18 cellular contexts compared by ENCODE assay signal in the genomic region with DNA sequence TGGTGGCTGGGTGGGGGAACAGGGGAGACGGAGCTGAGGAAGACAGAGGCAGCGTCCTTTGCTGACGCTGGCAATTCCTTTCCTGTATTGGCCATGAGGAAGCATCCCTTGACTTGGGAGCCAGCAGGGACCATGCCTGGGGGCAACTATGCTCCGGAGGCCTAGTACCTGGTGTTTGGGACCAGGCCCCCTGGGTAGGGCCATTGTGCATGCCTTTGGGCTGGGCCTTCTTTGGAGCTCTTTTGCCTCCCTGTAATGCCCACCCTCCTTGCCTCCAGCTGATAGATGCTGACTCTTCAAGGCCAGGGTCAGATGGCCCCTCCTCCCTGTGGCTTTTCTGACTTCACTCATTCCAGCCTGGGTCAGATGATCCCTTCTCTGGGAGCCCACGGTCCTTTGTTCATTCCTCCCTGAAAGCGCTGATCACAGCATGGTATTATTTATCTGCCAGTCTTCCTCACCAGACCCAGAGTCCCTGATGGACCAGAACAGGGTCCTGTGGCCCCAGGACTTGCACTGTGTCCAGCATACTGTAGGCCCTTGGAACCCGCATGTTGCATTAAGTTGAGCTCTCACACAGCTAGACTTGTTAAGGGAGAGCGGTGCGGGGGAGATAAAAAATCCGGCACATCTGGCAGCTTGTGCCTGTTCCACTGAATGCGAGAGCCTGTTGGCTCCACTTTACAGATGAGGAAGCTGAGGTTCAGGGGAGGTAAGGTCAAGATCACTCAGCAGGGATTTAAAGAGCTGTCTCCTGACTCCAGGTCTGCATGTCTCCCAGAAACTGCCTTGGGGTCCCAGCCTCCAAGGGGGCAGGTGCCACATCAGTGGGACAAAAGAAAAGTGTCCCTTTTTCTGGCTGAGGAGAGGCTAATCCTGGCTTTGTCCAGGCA. TPM values are rescaled to one million over a fixed set of nuclear protein-coding genes. Genes with fewer than 3 reads are reported as not detected.
DNase-seq lines count a peak whose midpoint lies in the region; ATAC-seq, FAIRE-seq and TF ChIP-seq lines count a peak whose summit lies in the region.
"Had no signal": no experiment of that assay in that cellular context is flagged by ENCODE, and none has a peak within 500 bp of the region (broad histone marks: within the 10 kb centered on the region; RNA-seq: fewer than 3 reads in every experiment).

No MANE protein-coding gene starts in this region.

- POLR2A ChIA-PET in K562 (lab: Yijun Ruan, JAX): interaction anchor here (1.1 to 1.9 kb wide), 6 partner anchors 10 to 31 kb away, joined by 3 to 7 read pairs (median 3); no protein-coding TSS in a partner anchor
- POLR2A ChIA-PET in naive thymus-derived CD4-positive, alpha-beta T cell (lab: Charles Lee): interaction anchor here (0.6 to 3.5 kb wide), 5 partner anchors 18 to 1179 kb away, joined by 3 to 14 read pairs (median 12); a partner anchor contains a TSS

- H3K9me1 ChIP-seq in K562 (ENCODE audit: control insufficient read depth, insufficient read depth, low read length): no peaks in the 10 kb centered on the region

- no peaks in the 10 kb centered on the region for H3K9me2 ChIP-seq in GM23338 (ENCODE audit: insufficient read depth)

- H3K4me1 Mint-ChIP-seq in GM23338: peaks cover 72% of the 10 kb centered on the region
- peaks cover 59 to 91% (median 77%) of the 10 kb centered on the region in 7 donors for H3K4me1 Mint-ChIP-seq in naive thymus-derived CD4-positive, alpha-beta T cell

- no peaks in the 10 kb centered on the region for H3K27me3 ChIP-seq in BLaER1
- H3K27me3 ChIP-seq in GM23338 (ENCODE audit: insufficient read depth): no peaks in the 10 kb centered on the region
- no peaks in the 10 kb centered on the region for H3K27me3 ChIP-seq in K562 (ENCODE audit: control insufficient read depth in 2 of 2, insufficient read depth in 2 of 2, low read length in 2 of 2)
- H3K27me3 ChIP-seq in naive thymus-derived CD4-positive, alpha-beta T cell (ENCODE audit: control insufficient read depth in 2 of 2, insufficient read depth in 2 of 2, low read length in 2 of 2): no peaks in the 10 kb centered on the region
- H3K27me3 ChIP-seq: heart left ventricle had no signal

- in situ Hi-C loops in K562 (cut with MboI): no loop called here

- H3K9me3 Mint-ChIP-seq in GM23338: no peaks in the 10 kb centered on the region
- H3K9me3 Mint-ChIP-seq in naive thymus-derived CD4-positive, alpha-beta T cell: no peaks in the 10 kb centered on the region
- H3K9me3 Mint-ChIP-seq: activated CD4-positive, alpha-beta memory T cell treated with anti-CD3 and anti-CD28 coated beads for 36 hours had no signal

- WGBS in K562 (ENCODE audit: insufficient coverage, low coverage, missing lambda C conversion rate): 77% methylated on average over 11 of the region's 11 CpGs

- intact Hi-C loops in K562 (cut with micrococcal nuclease): no loop called here
- intact Hi-C loops in naive thymus-derived CD4-positive, alpha-beta T cell (cut with micrococcal nuclease): loop anchor here (2.0 to 5.0 kb wide), 7 partner anchors 15 to 342 kb away; a partner anchor contains a TSS

- peaks cover 70% of the 10 kb centered on the region for H4K20me1 ChIP-seq in BLaER1
- peaks cover 22% of the 10 kb centered on the region for H4K20me1 ChIP-seq in GM23338 (replicated peaks; ENCODE audit: insufficient read depth)
- H4K20me1 ChIP-seq in K562 (replicated peaks; ENCODE audit: control insufficient read depth, insufficient read depth, low read length): peaks cover 26% of the 10 kb centered on the region

- no peak for TF ChIP-seq EP300 in K562 (IDR thresholded peaks at IDR 0.05; ENCODE audit: low read length)

- H3K4me2 ChIP-seq in BLaER1 (peak overlapping the region; percentile 42), GM23338 (peak overlapping the region; percentile 20; the same call in 1 of the 2 replicates), K562 (ENCODE audit: insufficient read depth, low read length) (no peak overlapping the region; the same call in 1 of the 2 replicates)

- H3K4me3 ChIP-seq in BLaER1: no peak overlapping the region
- no peak overlapping the region for H3K4me3 ChIP-seq in GM23338
- H3K4me3 ChIP-seq in K562: no peak overlapping the region
- no peak overlapping the region for H3K4me3 ChIP-seq in naive thymus-derived CD4-positive, alpha-beta T cell (ENCODE audit: low read length)
- H3K4me3 ChIP-seq: heart left ventricle had no signal

- H3K4me1 ChIP-seq in BLaER1: peaks cover 85% of the 10 kb centered on the region
- H3K4me1 ChIP-seq in GM23338 (ENCODE audit: insufficient read depth): peaks cover 56% of the 10 kb centered on the region
- peaks cover 69 to 72% of the 10 kb centered on the region in 2 experiments for H3K4me1 ChIP-seq in K562 (replicated peaks in 1 of 2; ENCODE audit: control insufficient read depth in 2 of 2, insufficient read depth in 2 of 2, low read length in 2 of 2)
- peaks cover 46 to 61% of the 10 kb centered on the region in 2 donors for H3K4me1 ChIP-seq in naive thymus-derived CD4-positive, alpha-beta T cell (ENCODE audit: control insufficient read depth in 2 of 2, insufficient read depth in 2 of 2, low read length in 2 of 2)

- peak overlapping the region; percentile 15; the same call in 1 of the 3 replicates for H3K4me3 Mint-ChIP-seq in GM23338
- H3K4me3 Mint-ChIP-seq in naive thymus-derived CD4-positive, alpha-beta T cell: peak overlapping the region in 9 of 10 donors; percentile 24 to 98 (median 69)
- H3K4me3 Mint-ChIP-seq: activated CD4-positive, alpha-beta memory T cell treated with anti-CD3 and anti-CD28 coated beads for 36 hours had no signal

- CTCF ChIA-PET in K562 (lab: Yijun Ruan, JAX; ENCODE audit: low intra/inter-chr PET ratio): no interaction called here
- CTCF ChIA-PET in naive thymus-derived CD4-positive, alpha-beta T cell (lab: Charles Lee): interaction anchor here (0.9 to 10.7 kb wide), 5 partner anchors 11 to 48 kb away, joined by 3 to 104 read pairs (median 5); a partner anchor contains a TSS

- H2AFZ ChIP-seq in GM23338 (no peak overlapping the region), K562 (ENCODE audit: low read depth, low read length) (no peak overlapping the region)

- DNase-seq in GM23338 (ENCODE audit: low spot score) (no peak), K562 (ENCODE audit: extremely low read depth in 1 of 4, low spot score in 3 of 4) (no peak), T1000 (lab: John Stamatoyannopoulos, UW) (no peak), LoVo (ENCODE audit: low spot score) (no peak), OCI-M1 (lab: John Stamatoyannopoulos, UW) (no peak)
- no peak for DNase-seq in naive thymus-derived CD4-positive, alpha-beta T cell
- DNase-seq: activated CD4-positive, alpha-beta memory T cell treated with anti-CD3 and anti-CD28 coated beads for 36 hours; activated naive CD4-positive, alpha-beta T cell; heart left ventricle; NCI-H1105 treated with DMSO at 0.1 percent for 48 hours; NK-92 treated with Interleukin-12 subunit alpha and Interleukin-12 subunit beta, amount 100 ng/mL, for 24 hours; SHP77 treated with DMSO at 0.1 percent for 48 hours had no signal

- H3K27ac ChIP-seq in BLaER1 (no peak overlapping the region), GM23338 (ENCODE audit: low read depth) (no peak overlapping the region), K562 (ENCODE audit: extremely low read depth, low read depth, low read length) (no peak overlapping the region)
- H3K27ac ChIP-seq in naive thymus-derived CD4-positive, alpha-beta T cell (ENCODE audit: low read depth, low read length): no peak overlapping the region

- H3K79me2 ChIP-seq in GM23338 (replicated peaks; ENCODE audit: insufficient read depth) (peaks cover 62% of the 10 kb centered on the region), K562 (ENCODE audit: control insufficient read depth, insufficient read depth, low read length) (peaks cover 76% of the 10 kb centered on the region)

- peaks cover 28% of the 10 kb centered on the region; the same call in 1 of the 2 replicates for H3F3A ChIP-seq in GM23338 (replicated peaks; ENCODE audit: low read depth)

- no peaks in the 10 kb centered on the region; the same call in 2 of the 3 replicates for H3K36me3 Mint-ChIP-seq in GM23338 (ENCODE audit: low read depth)
- H3K36me3 Mint-ChIP-seq in naive thymus-derived CD4-positive, alpha-beta T cell: peaks cover 0 to 7% (median 0%) of the 10 kb centered on the region in 5 donors

- ATAC-seq in GM23338: peak; percentile 5; the same call in 1 of the 3 replicates
- ATAC-seq in K562: no peak
- ATAC-seq in naive thymus-derived CD4-positive, alpha-beta T cell: no peak
- ATAC-seq in HG03457 (IDR thresholded peaks at IDR 0.05; ENCODE audit: unreplicated experiment): no peak
- ATAC-seq: heart left ventricle had no signal

- peak overlapping the region; percentile 68 for H3K27ac Mint-ChIP-seq in GM23338
- peak overlapping the region in 6 of 9 donors; percentile 23 to 78 (median 50) for H3K27ac Mint-ChIP-seq in naive thymus-derived CD4-positive, alpha-beta T cell
- H3K27ac Mint-ChIP-seq: activated CD4-positive, alpha-beta memory T cell treated with anti-CD3 and anti-CD28 coated beads for 36 hours had no signal

- no peak for TF ChIP-seq RAD21 in K562 (CRISPR knock-in tag; conservative IDR thresholded peaks at IDR 0.05 in 1 of 2, IDR thresholded peaks at IDR 0.05 in 1 of 2)

- H3K27me3 Mint-ChIP-seq in GM23338 (ENCODE audit: insufficient read depth, low read depth, poor library complexity): peaks cover 16% of the 10 kb centered on the region
- no peaks in the 10 kb centered on the region for H3K27me3 Mint-ChIP-seq in naive thymus-derived CD4-positive, alpha-beta T cell
- H3K27me3 Mint-ChIP-seq: activated CD4-positive, alpha-beta memory T cell treated with anti-CD3 and anti-CD28 coated beads for 36 hours had no signal

- no peak for TF ChIP-seq POLR2A in K562 (conservative IDR thresholded peaks at IDR 0.05)

- TF ChIP-seq CTCF in GM23338 (conservative IDR thresholded peaks at IDR 0.05; ENCODE audit: low read depth in 2 of 2): no peak
- TF ChIP-seq CTCF in K562 (IDR thresholded peaks at IDR 0.05 in 2 of 3, conservative IDR thresholded peaks at IDR 0.05 in 1 of 3; ENCODE audit: insufficient read depth in 2 of 3, low read depth in 1 of 3, low read length in 3 of 3): no peak

- BruUV-seq in K562 (replicated peaks; lab: Mats Ljungman, UMichigan): no TSS peak

- H3K9me3 ChIP-seq in BLaER1 (no peaks in the 10 kb centered on the region), K562 (replicated peaks; ENCODE audit: control insufficient read depth, insufficient read depth, low read depth, low read length) (no peaks in the 10 kb centered on the region)
- H3K9me3 ChIP-seq in naive thymus-derived CD4-positive, alpha-beta T cell (ENCODE audit: control insufficient read depth in 2 of 3, low read length in 3 of 3): no peaks in the 10 kb centered on the region
- H3K9me3 ChIP-seq: heart left ventricle had no signal

- FAIRE-seq in K562 (lab: Jason Lieb, UNC): peak; percentile 11

- H3K9ac ChIP-seq in BLaER1 (no peak overlapping the region), K562 (ENCODE audit: insufficient read depth in 1 of 2, low read depth in 2 of 2, low read length in 2 of 2) (peak overlapping the region in 1 of 2 experiments; percentile 66; a peak in 2 of 4 replicates)

- H3K36me3 ChIP-seq in BLaER1 (peaks cover 23% of the 10 kb centered on the region), GM23338 (ENCODE audit: insufficient read depth) (no peaks in the 10 kb centered on the region), K562 (ENCODE audit: control insufficient read depth, insufficient read depth, low read length) (peaks cover 11% of the 10 kb centered on the region; the same call in 2 of the 3 replicates)
- peaks cover 0 to 8% (median 0%) of the 10 kb centered on the region in 3 experiments for H3K36me3 ChIP-seq in naive thymus-derived CD4-positive, alpha-beta T cell (ENCODE audit: control insufficient read depth in 2 of 3, insufficient read depth in 3 of 3, low read length in 3 of 3)
- H3K36me3 ChIP-seq: heart left ventricle had no signal

RNA-seq across cellular contexts. Expression of a gene that starts 2.9 kb away (rescaled TPM):
- 39.7 and 53.3 TPM in 2 replicates for total RNA-seq in GM23338 (2014; rRNA removed; shearing (Covaris generic))
- polyA plus RNA-seq in GM23338 (2016; fragmentation: Nextera tagmentation; extraction: Ambion mirVana) (26.4 and 31.5 TPM in 2 replicates), K562 (2011; rRNA removed) (64.4 and 64.9 TPM in 2 replicates), K562 (2014; fragmentation: Illumina TruSeq; extraction: Trizol) (51.1 and 62.4 TPM in 2 replicates), K562 (2014; fragmentation: Nextera tagmentation; extraction: Ambion mirVana) (1 to 10 TPM in 1 of 2 experiments, under 1 TPM in 1; 0.63 to 1.9 TPM), K562 (2014; rRNA removed) (79.9 and 87.0 TPM in 2 replicates)
- 89.9 and 212 TPM in 2 replicates for total RNA-seq in K562 (2011; cell fraction: chromatin; rRNA removed; ENCODE audit: low replicate concordance)
- 162 and 190 TPM in 2 replicates for total RNA-seq in K562 (2011; cell fraction: nucleolus; rRNA removed)
- 132 TPM in 2 replicates for total RNA-seq in K562 (2011; cell fraction: nucleoplasm; rRNA removed)
- total RNA-seq in K562 (2014; rRNA removed) (41.1 and 46.0 TPM in 2 replicates), K562 (2014; rRNA removed; fragmentation: Illumina TruSeq; extraction: Trizol) (18.6 and 22.0 TPM in 2 replicates), K562 (2015; rRNA removed; fragmentation: Illumina TruSeq; extraction: Trizol) (31.6 and 32.1 TPM in 2 replicates), K562 (2021) (60.2 and 69.3 TPM in 2 replicates)
- 45.8 and 114 TPM in 2 replicates for polyA plus RNA-seq in K562 (2011; cell fraction: cytosol; rRNA removed)
- polyA plus RNA-seq in K562 (2011; cell fraction: nucleus; rRNA removed): 254 and 418 TPM in 2 replicates
- polyA plus RNA-seq in K562 (2012): 58.5 and 83.7 TPM in 2 replicates
- 27.4 and 54.1 TPM in 2 replicates for polyA minus RNA-seq in K562 (2011; rRNA and poly(A)+ RNA removed)
- polyA minus RNA-seq in K562 (2011; cell fraction: cytosol; rRNA and poly(A)+ RNA removed): 25.1 and 39.6 TPM in 2 replicates
- polyA minus RNA-seq in K562 (2011; cell fraction: nucleus; rRNA and poly(A)+ RNA removed): 62.2 and 85.6 TPM in 2 replicates
- 100 to 1,000 TPM in 2 of 5 experiments, 10 to 100 TPM in 3; 69.8 to 143 (median 99.3) TPM for total RNA-seq in naive thymus-derived CD4-positive, alpha-beta T cell
- polyA plus RNA-seq in naive thymus-derived CD4-positive, alpha-beta T cell: 10 to 100 TPM; 46.7 to 56.9 TPM

RNA-seq across cellular contexts. Expression of a gene that starts 13.1 kb away (rescaled TPM):
- 1.5 and 3.4 TPM in 2 replicates for total RNA-seq in GM23338 (2014; rRNA removed; shearing (Covaris generic))
- polyA plus RNA-seq in GM23338 (2016; fragmentation: Nextera tagmentation; extraction: Ambion mirVana) (3.7 and 5.4 TPM in 2 replicates), K562 (2011; rRNA removed) (0.10 TPM in 1 of 2 replicates, not detected in the other), K562 (2014; fragmentation: Illumina TruSeq; extraction: Trizol) (0.10 TPM in 1 of 2 replicates, not detected in the other), K562 (2014; fragmentation: Nextera tagmentation; extraction: Ambion mirVana) (under 1 TPM in 1 of 2 experiments, not detected in 1; 0.07 TPM), K562 (2014; rRNA removed) (not detected in 2 replicates)
- total RNA-seq in K562 (2011; cell fraction: chromatin; rRNA removed; ENCODE audit: low replicate concordance): not detected in 2 replicates
- not detected in 2 replicates for total RNA-seq in K562 (2011; cell fraction: nucleolus; rRNA removed)
- not detected in 2 replicates for total RNA-seq in K562 (2011; cell fraction: nucleoplasm; rRNA removed)
- total RNA-seq in K562 (2014; rRNA removed) (not detected in 2 replicates), K562 (2014; rRNA removed; fragmentation: Illumina TruSeq; extraction: Trizol) (0.07 TPM in 1 of 2 replicates, not detected in the other), K562 (2015; rRNA removed; fragmentation: Illumina TruSeq; extraction: Trizol) (not detected in 2 replicates), K562 (2021) (0.18 TPM in 1 of 2 replicates, not detected in the other)
- polyA plus RNA-seq in K562 (2011; cell fraction: cytosol; rRNA removed): 0.15 TPM in 1 of 2 replicates, not detected in the other
- 0.07 TPM in 1 of 2 replicates, not detected in the other for polyA plus RNA-seq in K562 (2011; cell fraction: nucleus; rRNA removed)
- 0.06 and 0.14 TPM in 2 replicates for polyA plus RNA-seq in K562 (2012)
- not detected in 2 replicates for polyA minus RNA-seq in K562 (2011; rRNA and poly(A)+ RNA removed)
- not detected in 2 replicates for polyA minus RNA-seq in K562 (2011; cell fraction: cytosol; rRNA and poly(A)+ RNA removed)
- not detected in 2 replicates for polyA minus RNA-seq in K562 (2011; cell fraction: nucleus; rRNA and poly(A)+ RNA removed)
- total RNA-seq in naive thymus-derived CD4-positive, alpha-beta T cell: not detected
- polyA plus RNA-seq in naive thymus-derived CD4-positive, alpha-beta T cell: not detected
- total RNA-seq: activated CD4-positive, alpha-beta memory T cell treated with anti-CD3 and anti-CD28 coated beads for 36 hours; Daoy; epithelial cell of proximal tubule had no signal

RNA-seq across cellular contexts. Expression of a gene that starts 25.3 kb away (rescaled TPM):
- total RNA-seq in GM23338 (2014; rRNA removed; shearing (Covaris generic)): 0.74 and 2.1 TPM in 2 replicates
- 0.61 and 0.80 TPM in 2 replicates for polyA plus RNA-seq in GM23338 (2016; fragmentation: Nextera tagmentation; extraction: Ambion mirVana)
- total RNA-seq in K562 (2011; cell fraction: chromatin; rRNA removed; ENCODE audit: low replicate concordance): 3.6 and 11.8 TPM in 2 replicates
- total RNA-seq in K562 (2011; cell fraction: nucleolus; rRNA removed): 6.8 and 7.2 TPM in 2 replicates
- total RNA-seq in K562 (2011; cell fraction: nucleoplasm; rRNA removed): 5.1 and 6.0 TPM in 2 replicates
- 0.82 and 1.2 TPM in 2 replicates for total RNA-seq in K562 (2014; rRNA removed)
- 0.29 and 0.33 TPM in 2 replicates for total RNA-seq in K562 (2014; rRNA removed; fragmentation: Illumina TruSeq; extraction: Trizol)
- 0.98 and 1.4 TPM in 2 replicates for total RNA-seq in K562 (2015; rRNA removed; fragmentation: Illumina TruSeq; extraction: Trizol)
- 1.1 and 1.4 TPM in 2 replicates for total RNA-seq in K562 (2021)
- 0.58 and 0.67 TPM in 2 replicates for polyA plus RNA-seq in K562 (2011; rRNA removed)
- 0.34 and 0.92 TPM in 2 replicates for polyA plus RNA-seq in K562 (2011; cell fraction: cytosol; rRNA removed)
- polyA plus RNA-seq in K562 (2011; cell fraction: nucleus; rRNA removed): 3.7 and 7.7 TPM in 2 replicates
- polyA plus RNA-seq in K562 (2012): 1.4 and 3.2 TPM in 2 replicates
- polyA plus RNA-seq in K562 (2014; fragmentation: Illumina TruSeq; extraction: Trizol): 0.65 and 0.73 TPM in 2 replicates
- not detected for polyA plus RNA-seq in K562 (2014; fragmentation: Nextera tagmentation; extraction: Ambion mirVana)
- 0.86 and 1.4 TPM in 2 replicates for polyA plus RNA-seq in K562 (2014; rRNA removed)
- 0.33 and 0.53 TPM in 2 replicates for polyA minus RNA-seq in K562 (2011; rRNA and poly(A)+ RNA removed)
- polyA minus RNA-seq in K562 (2011; cell fraction: cytosol; rRNA and poly(A)+ RNA removed): not detected in 2 replicates
- polyA minus RNA-seq in K562 (2011; cell fraction: nucleus; rRNA and poly(A)+ RNA removed): 1.6 and 2.2 TPM in 2 replicates
- total RNA-seq in naive thymus-derived CD4-positive, alpha-beta T cell: 10 to 100 TPM in 1 of 5 experiments, 1 to 10 TPM in 4; 1.7 to 10.5 (median 4.6) TPM
- polyA plus RNA-seq in naive thymus-derived CD4-positive, alpha-beta T cell: under 1 TPM in 1 of 2 donors, not detected in 1; 0.12 TPM
- total RNA-seq: Daoy, epithelial cell of proximal tubule had no signal

RNA-seq across cellular contexts. Expression of a gene that starts 28.4 kb away (rescaled TPM):
- 1.9 and 2.3 TPM in 2 replicates for total RNA-seq in GM23338 (2014; rRNA removed; shearing (Covaris generic))
- 2.5 and 4.4 TPM in 2 replicates for polyA plus RNA-seq in GM23338 (2016; fragmentation: Nextera tagmentation; extraction: Ambion mirVana)
- 0.81 and 8.9 TPM in 2 replicates for total RNA-seq in K562 (2011; cell fraction: chromatin; rRNA removed; ENCODE audit: low replicate concordance)
- total RNA-seq in K562 (2011; cell fraction: nucleolus; rRNA removed): 7.3 and 7.9 TPM in 2 replicates
- total RNA-seq in K562 (2011; cell fraction: nucleoplasm; rRNA removed): 6.0 and 8.4 TPM in 2 replicates
- 15.8 and 18.1 TPM in 2 replicates for total RNA-seq in K562 (2014; rRNA removed)
- 2.0 and 3.0 TPM in 2 replicates for total RNA-seq in K562 (2014; rRNA removed; fragmentation: Illumina TruSeq; extraction: Trizol)
- total RNA-seq in K562 (2015; rRNA removed; fragmentation: Illumina TruSeq; extraction: Trizol): 9.0 and 9.6 TPM in 2 replicates
- 17.2 and 17.4 TPM in 2 replicates for total RNA-seq in K562 (2021)
- 3.3 and 5.8 TPM in 2 replicates for polyA plus RNA-seq in K562 (2011; rRNA removed)
- 3.3 and 24.0 TPM in 2 replicates for polyA plus RNA-seq in K562 (2011; cell fraction: cytosol; rRNA removed)
- 8.7 and 33.8 TPM in 2 replicates for polyA plus RNA-seq in K562 (2011; cell fraction: nucleus; rRNA removed)
- polyA plus RNA-seq in K562 (2012): 23.3 and 34.1 TPM in 2 replicates
- 3.1 and 9.3 TPM in 2 replicates for polyA plus RNA-seq in K562 (2014; fragmentation: Illumina TruSeq; extraction: Trizol)
- polyA plus RNA-seq in K562 (2014; fragmentation: Nextera tagmentation; extraction: Ambion mirVana): 1 to 10 TPM in 1 of 2 experiments, under 1 TPM in 1; 0.55 to 1.5 TPM
- 17.8 and 20.0 TPM in 2 replicates for polyA plus RNA-seq in K562 (2014; rRNA removed)
- 0.21 and 1.8 TPM in 2 replicates for polyA minus RNA-seq in K562 (2011; rRNA and poly(A)+ RNA removed)
- 1.5 and 6.7 TPM in 2 replicates for polyA minus RNA-seq in K562 (2011; cell fraction: cytosol; rRNA and poly(A)+ RNA removed)
- polyA minus RNA-seq in K562 (2011; cell fraction: nucleus; rRNA and poly(A)+ RNA removed): 1.00 and 1.8 TPM in 2 replicates
- total RNA-seq in naive thymus-derived CD4-positive, alpha-beta T cell: under 1 TPM in 4 of 5 experiments, not detected in 1; 0.42 to 0.89 (median 0.50) TPM
- under 1 TPM; 0.36 to 0.48 TPM for polyA plus RNA-seq in naive thymus-derived CD4-positive, alpha-beta T cell
- total RNA-seq: activated CD4-positive, alpha-beta memory T cell treated with anti-CD3 and anti-CD28 coated beads for 36 hours; Daoy; epithelial cell of proximal tubule had no signal

RNA-seq across cellular contexts. Expression of a gene that starts 32.1 kb away (rescaled TPM):
- not detected in 2 replicates for total RNA-seq in GM23338 (2014; rRNA removed; shearing (Covaris generic))
- polyA plus RNA-seq in GM23338 (2016; fragmentation: Nextera tagmentation; extraction: Ambion mirVana): not detected in 2 replicates
- not detected in 2 replicates for total RNA-seq in K562 (2011; cell fraction: chromatin; rRNA removed; ENCODE audit: low replicate concordance)
- not detected in 2 replicates for total RNA-seq in K562 (2011; cell fraction: nucleolus; rRNA removed)
- total RNA-seq in K562 (2011; cell fraction: nucleoplasm; rRNA removed): not detected in 2 replicates
- total RNA-seq in K562 (2014; rRNA removed): not detected in 2 replicates
- total RNA-seq in K562 (2014; rRNA removed; fragmentation: Illumina TruSeq; extraction: Trizol): not detected in 2 replicates
- total RNA-seq in K562 (2015; rRNA removed; fragmentation: Illumina TruSeq; extraction: Trizol): not detected in 2 replicates
- not detected in 2 replicates for total RNA-seq in K562 (2021)
- not detected in 2 replicates for polyA plus RNA-seq in K562 (2011; rRNA removed)
- polyA plus RNA-seq in K562 (2011; cell fraction: cytosol; rRNA removed): not detected in 2 replicates
- polyA plus RNA-seq in K562 (2011; cell fraction: nucleus; rRNA removed): not detected in 2 replicates
- 0.01 TPM in 1 of 2 replicates, not detected in the other for polyA plus RNA-seq in K562 (2012)
- not detected in 2 replicates for polyA plus RNA-seq in K562 (2014; fragmentation: Illumina TruSeq; extraction: Trizol)
- polyA plus RNA-seq in K562 (2014; fragmentation: Nextera tagmentation; extraction: Ambion mirVana): not detected
- not detected in 2 replicates for polyA plus RNA-seq in K562 (2014; rRNA removed)
- polyA minus RNA-seq in K562 (2011; rRNA and poly(A)+ RNA removed): not detected in 2 replicates
- polyA minus RNA-seq in K562 (2011; cell fraction: cytosol; rRNA and poly(A)+ RNA removed): not detected in 2 replicates
- not detected in 2 replicates for polyA minus RNA-seq in K562 (2011; cell fraction: nucleus; rRNA and poly(A)+ RNA removed)
- not detected for total RNA-seq in naive thymus-derived CD4-positive, alpha-beta T cell
- not detected for polyA plus RNA-seq in naive thymus-derived CD4-positive, alpha-beta T cell
- total RNA-seq: activated CD4-positive, alpha-beta memory T cell treated with anti-CD3 and anti-CD28 coated beads for 36 hours; Daoy; epithelial cell of proximal tubule; heart left ventricle; subcutaneous adipose tissue had no signal
- polyA plus RNA-seq: heart left ventricle, neural cell had no signal
